26 cellular contexts compared by ENCODE assay signal in the genomic region with DNA sequence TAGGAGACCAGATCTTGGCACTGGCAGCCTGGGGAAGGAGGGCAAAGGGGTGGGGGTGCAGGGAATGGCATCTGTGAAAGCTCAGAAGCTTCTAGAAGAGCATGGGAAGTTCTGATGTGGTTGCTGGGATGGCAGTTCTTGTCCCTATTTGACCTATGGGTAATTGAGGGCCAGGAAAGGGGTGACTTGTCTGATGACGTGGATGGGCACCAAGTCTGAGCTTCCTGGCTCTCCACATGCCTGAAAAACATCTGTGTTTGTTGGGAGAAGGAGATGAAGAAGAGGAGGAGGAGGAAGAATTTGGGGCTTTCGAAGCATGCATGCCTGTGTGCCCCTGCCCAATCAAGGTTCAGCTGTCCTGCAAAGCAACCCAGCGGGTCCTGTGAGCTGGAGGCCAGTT.
"Had no signal": no experiment of that assay in that cellular context is flagged by ENCODE, and none has a peak within 500 bp of the region (broad histone marks: within the 10 kb centered on the region; RNA-seq: fewer than 3 reads in every experiment).

No MANE protein-coding gene starts in this region.

- H3K27me3 ChIP-seq: adrenal gland, hepatocyte, neutrophil, pancreas, right lobe of liver, upper lobe of left lung had no signal

- H2AFZ ChIP-seq: hepatocyte had no signal

- H3K4me1 ChIP-seq: adrenal gland, foreskin keratinocyte, pancreas, right lobe of liver had no signal

- ATAC-seq: activated naive CD4-positive, alpha-beta T cell treated with anti-CD3 and anti-CD28 coated beads, Interleukin-2, amount 50 U/mL, for 72 hours; foreskin keratinocyte; left ventricle myocardium superior; natural killer cell treated with Interleukin-12 subunit alpha and Interleukin-12 subunit beta and Interleukin-15 and Interleukin-18, amount 100 ng/mL, for 72 hours; pancreas; right lobe of liver; T-helper 17 cell had no signal

- H3K9me3 ChIP-seq: adrenal gland, neutrophil, pancreas, right lobe of liver, thoracic aorta, upper lobe of left lung had no signal

- H3K4me2 ChIP-seq: hepatocyte, smooth muscle cell had no signal

- H3K4me3 ChIP-seq: adrenal gland, hepatocyte, pancreas, right lobe of liver, smooth muscle cell, thoracic aorta, upper lobe of left lung had no signal

- FAIRE-seq: astrocyte, pancreas had no signal

- H3K36me3 ChIP-seq: adrenal gland, neutrophil, pancreas, right lobe of liver, thoracic aorta, upper lobe of left lung had no signal

- H3K27ac ChIP-seq: adrenal gland, foreskin keratinocyte, hepatocyte, neutrophil, pancreas, right lobe of liver, thoracic aorta, upper lobe of left lung had no signal

- DNase-seq: activated CD4-positive, alpha-beta memory T cell treated with anti-CD3 and anti-CD28 coated beads for 36 hours; activated CD4-positive, alpha-beta T cell treated with anti-CD3 and anti-CD28 coated beads for 48 hours; activated CD4-positive, CD25-positive, alpha-beta regulatory T cell; activated T-cell treated with anti-CD3 and anti-CD28 coated beads for 4 hours; cortex of kidney; effector CD4-positive, alpha-beta T cell; erythroblast; foreskin keratinocyte; left ventricle myocardium superior; mammary epithelial cell; stimulated activated CD4-positive, alpha-beta T cell treated with anti-CD3 and anti-CD28 coated beads, Interleukin-2, amount 100 ng/mL, for 48 hours; stimulated activated CD8-positive, alpha-beta memory T cell treated with anti-CD3 and anti-CD28 coated beads, Interleukin-4, amount 100 ng/mL, for 48 hours; stimulated activated naive CD4-positive, alpha-beta T cell treated with Interleukin-2 at 50 U/mL for 16 hours; SW 1271; T-helper 17 cell had no signal
